In the genomic region with DNA sequence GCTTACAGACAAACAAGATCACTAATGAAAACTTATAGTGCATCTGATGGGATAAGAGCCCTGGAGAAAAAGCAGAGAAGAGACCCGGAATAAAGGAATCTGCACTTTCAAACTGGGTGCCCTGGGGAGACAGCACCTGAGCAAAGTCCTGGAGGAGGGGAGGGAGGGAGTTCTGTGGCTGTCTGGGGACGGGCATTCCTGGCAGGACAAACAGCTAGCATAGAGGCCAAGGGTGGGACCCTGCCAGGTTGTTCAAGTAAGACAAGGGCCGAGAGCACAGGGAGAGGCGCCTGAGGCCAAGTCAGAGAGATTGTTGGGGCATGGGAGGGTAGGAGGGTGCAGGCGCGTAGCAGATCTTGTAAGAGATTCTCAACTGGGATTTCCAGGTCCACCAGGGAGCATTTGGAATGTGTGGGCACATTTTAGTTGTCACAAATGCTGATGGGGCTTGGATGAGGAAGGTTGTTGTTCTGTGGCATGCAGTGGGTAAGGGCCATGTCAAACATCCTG, we compare ENCODE assay signal across 1 cellular context.
TF ChIP-seq lines count a peak whose summit lies in the region.

No MANE protein-coding gene starts in this region.

TF ChIP-seq in H1, 55 proteins besides CTCF, POLR2A, EP300 and RAD21 (continued from another document):
- TF ChIP-seq, protein P1, sequence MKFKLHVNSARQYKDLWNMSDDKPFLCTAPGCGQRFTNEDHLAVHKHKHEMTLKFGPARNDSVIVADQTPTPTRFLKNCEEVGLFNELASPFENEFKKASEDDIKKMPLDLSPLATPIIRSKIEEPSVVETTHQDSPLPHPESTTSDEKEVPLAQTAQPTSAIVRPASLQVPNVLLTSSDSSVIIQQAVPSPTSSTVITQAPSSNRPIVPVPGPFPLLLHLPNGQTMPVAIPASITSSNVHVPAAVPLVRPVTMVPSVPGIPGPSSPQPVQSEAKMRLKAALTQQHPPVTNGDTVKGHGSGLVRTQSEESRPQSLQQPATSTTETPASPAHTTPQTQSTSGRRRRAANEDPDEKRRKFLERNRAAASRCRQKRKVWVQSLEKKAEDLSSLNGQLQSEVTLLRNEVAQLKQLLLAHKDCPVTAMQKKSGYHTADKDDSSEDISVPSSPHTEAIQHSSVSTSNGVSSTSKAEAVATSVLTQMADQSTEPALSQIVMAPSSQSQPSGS (IDR thresholded peaks at IDR 0.05; ENCODE audit: low read length) = no peak
- TF ChIP-seq GABPA (IDR thresholded peaks at IDR 0.05; ENCODE audit: borderline replicate concordance, insufficient read depth, low read length) (no peak), CEBPB (IDR thresholded peaks at IDR 0.05; ENCODE audit: low read depth, low read length) (no peak), KDM4A (IDR thresholded peaks at IDR 0.05; ENCODE audit: low read depth, low read length, severe bottlenecking) (no peak), YY1 (IDR thresholded peaks at IDR 0.05; ENCODE audit: low read depth, low read length) (no peak), TBP (IDR thresholded peaks at IDR 0.05; ENCODE audit: low read depth, low read length) (no peak), NRF1 (IDR thresholded peaks at IDR 0.05; ENCODE audit: low read depth, low read length) (no peak), TAF1 (IDR thresholded peaks at IDR 0.05; ENCODE audit: low read depth, low read length) (no peak), POLR2AphosphoS5 (IDR thresholded peaks at IDR 0.05; ENCODE audit: low read depth, low read length) (no peak)
